In genomic region chr1:156150107-156151000, GRCh38 we compare ENCODE assay signal across 11 cellular contexts. TPM values are rescaled to one million over a fixed set of nuclear protein-coding genes. Genes with fewer than 3 reads are reported as not detected.
DNase-seq lines count a peak whose midpoint lies in the region; TF ChIP-seq lines count a peak whose summit lies in the region.
"Had no signal": no experiment of that assay in that cellular context is flagged by ENCODE, and none has a peak within 500 bp of the region (broad histone marks: within the 10 kb centered on the region; RNA-seq: fewer than 3 reads in every experiment).

No MANE protein-coding gene starts in this region.

- H3K9me3 Mint-ChIP-seq in activated naive CD8-positive, alpha-beta T cell (ENCODE audit: low read depth): no peaks in the 10 kb centered on the region
- H3K9me3 Mint-ChIP-seq in activated naive CD8-positive, alpha-beta T cell treated with anti-CD3 and anti-CD28 coated beads for 36 hours: no peaks in the 10 kb centered on the region
- H3K9me3 Mint-ChIP-seq in type B pancreatic cell: no peaks in the 10 kb centered on the region

- no peaks in the 10 kb centered on the region for H3K36me3 ChIP-seq in iPS-20b (ENCODE audit: insufficient read depth, low read depth, low read length)
- H3K36me3 ChIP-seq: gastrocnemius medialis had no signal

- POLR2A ChIA-PET in RWPE1 (lab: Yijun Ruan, JAX; ENCODE audit: low non-redundant PET): interaction anchor here (0.6 kb wide), 1 partner anchor 50 kb away, joined by 4 read pairs; no protein-coding TSS in a partner anchor

- H3K4me3 ChIP-seq in iPS-20b (ENCODE audit: low read length): peak overlapping the region; percentile 58; the same call in 1 of the 2 replicates
- H3K4me3 ChIP-seq: gastrocnemius medialis had no signal

- peak overlapping the region; percentile 40 for H3K27ac ChIP-seq in RWPE1
- no peak overlapping the region for H3K27ac ChIP-seq in iPS-20b (ENCODE audit: low read length)
- H3K27ac ChIP-seq: gastrocnemius medialis had no signal

- H3K9me3 ChIP-seq in iPS-20b (ENCODE audit: insufficient read depth, low read depth, low read length): no peaks in the 10 kb centered on the region
- H3K9me3 ChIP-seq: gastrocnemius medialis had no signal

- no peaks in the 10 kb centered on the region for H3K27me3 Mint-ChIP-seq in activated naive CD8-positive, alpha-beta T cell
- no peaks in the 10 kb centered on the region for H3K27me3 Mint-ChIP-seq in activated naive CD8-positive, alpha-beta T cell treated with anti-CD3 and anti-CD28 coated beads for 36 hours
- peaks cover 20% of the 10 kb centered on the region for H3K27me3 Mint-ChIP-seq in type B pancreatic cell

- peaks cover 42% of the 10 kb centered on the region for H3K4me1 ChIP-seq in iPS-20b (ENCODE audit: insufficient read depth, low read length)

- peaks cover 52% of the 10 kb centered on the region for H3K4me1 Mint-ChIP-seq in activated naive CD8-positive, alpha-beta T cell (ENCODE audit: low read depth)
- peaks cover 78% of the 10 kb centered on the region for H3K4me1 Mint-ChIP-seq in activated naive CD8-positive, alpha-beta T cell treated with anti-CD3 and anti-CD28 coated beads for 36 hours
- peaks cover 32% of the 10 kb centered on the region for H3K4me1 Mint-ChIP-seq in type B pancreatic cell (ENCODE audit: unreplicated experiment)

- CTCF ChIA-PET in RWPE1 (lab: Yijun Ruan, JAX): interaction anchor here (0.5 to 0.6 kb wide), 3 partner anchors 14 to 157 kb away, joined by 3 to 7 read pairs (median 3); no protein-coding TSS in a partner anchor

- DNase-seq in activated naive CD8-positive, alpha-beta T cell treated with anti-CD3 and anti-CD28 coated beads for 36 hours: no peak
- DNase-seq in RWPE1 (ENCODE audit: low spot score) (no peak), type B pancreatic cell (ENCODE audit: extremely low spot score, unreplicated experiment) (no peak), NCI-H526 treated with DMSO at 0.1 percent for 48 hours (lab: John Stamatoyannopoulos, UW) (no peak)
- no peak for DNase-seq in activated CD8-positive, alpha-beta memory T cell treated with anti-CD3 and anti-CD28 coated beads for 24 hours
- no peak for DNase-seq in activated effector memory CD4-positive, alpha-beta T cell treated with anti-CD3 and anti-CD28 coated beads, Interleukin-2, amount 50 U/mL, for 16 hours
- DNase-seq: gastrocnemius medialis, KBM-7, NCI-H1930 had no signal

- no peaks in the 10 kb centered on the region for H3K36me3 Mint-ChIP-seq in activated naive CD8-positive, alpha-beta T cell
- no peaks in the 10 kb centered on the region for H3K36me3 Mint-ChIP-seq in activated naive CD8-positive, alpha-beta T cell treated with anti-CD3 and anti-CD28 coated beads for 36 hours
- no peaks in the 10 kb centered on the region for H3K36me3 Mint-ChIP-seq in type B pancreatic cell

- H3K27ac Mint-ChIP-seq in activated naive CD8-positive, alpha-beta T cell: peak overlapping the region; percentile 28
- H3K27ac Mint-ChIP-seq in activated naive CD8-positive, alpha-beta T cell treated with anti-CD3 and anti-CD28 coated beads for 36 hours: no peak overlapping the region
- peak overlapping the region; percentile 13 for H3K27ac Mint-ChIP-seq in type B pancreatic cell

- H3K4me3 Mint-ChIP-seq in activated naive CD8-positive, alpha-beta T cell: no peak overlapping the region
- no peak overlapping the region for H3K4me3 Mint-ChIP-seq in activated naive CD8-positive, alpha-beta T cell treated with anti-CD3 and anti-CD28 coated beads for 36 hours
- no peak overlapping the region for H3K4me3 Mint-ChIP-seq in type B pancreatic cell

- no peaks in the 10 kb centered on the region for H3K27me3 ChIP-seq in iPS-20b (ENCODE audit: insufficient read depth, low read length)

- TF ChIP-seq CTCF in RWPE1 (conservative IDR thresholded peaks at IDR 0.05; ENCODE audit: low read depth) (no peak), type B pancreatic cell (conservative IDR thresholded peaks at IDR 0.05) (no peak)

- H3K9ac ChIP-seq in iPS-20b (ENCODE audit: low read depth, low read length): peak overlapping the region; percentile 4; the same call in 1 of the 2 replicates

RNA-seq across cellular contexts. Expression of gene SEMA4A, which starts 3.0 kb away (rescaled TPM):
- 10 to 100 TPM; 13.2 to 16.1 TPM for total RNA-seq in activated naive CD8-positive, alpha-beta T cell treated with anti-CD3 and anti-CD28 coated beads for 36 hours
- 7.1 and 12.9 TPM in 2 replicates for total RNA-seq in type B pancreatic cell (ENCODE audit: low replicate concordance)

RNA-seq across cellular contexts. Expression of gene LMNA, which starts 35.8 kb away (rescaled TPM):
- 10 to 100 TPM; 32.3 to 37.8 TPM for total RNA-seq in activated naive CD8-positive, alpha-beta T cell treated with anti-CD3 and anti-CD28 coated beads for 36 hours
- 141 and 400 TPM in 2 replicates for total RNA-seq in type B pancreatic cell (ENCODE audit: low replicate concordance)

RNA-seq across cellular contexts. Expression of gene SLC25A44, which starts 43.5 kb away (rescaled TPM):
- 10 to 100 TPM; 55.0 to 60.7 TPM for total RNA-seq in activated naive CD8-positive, alpha-beta T cell treated with anti-CD3 and anti-CD28 coated beads for 36 hours
- total RNA-seq in type B pancreatic cell (ENCODE audit: low replicate concordance): 18.6 and 21.8 TPM in 2 replicates
